In the genomic region with DNA sequence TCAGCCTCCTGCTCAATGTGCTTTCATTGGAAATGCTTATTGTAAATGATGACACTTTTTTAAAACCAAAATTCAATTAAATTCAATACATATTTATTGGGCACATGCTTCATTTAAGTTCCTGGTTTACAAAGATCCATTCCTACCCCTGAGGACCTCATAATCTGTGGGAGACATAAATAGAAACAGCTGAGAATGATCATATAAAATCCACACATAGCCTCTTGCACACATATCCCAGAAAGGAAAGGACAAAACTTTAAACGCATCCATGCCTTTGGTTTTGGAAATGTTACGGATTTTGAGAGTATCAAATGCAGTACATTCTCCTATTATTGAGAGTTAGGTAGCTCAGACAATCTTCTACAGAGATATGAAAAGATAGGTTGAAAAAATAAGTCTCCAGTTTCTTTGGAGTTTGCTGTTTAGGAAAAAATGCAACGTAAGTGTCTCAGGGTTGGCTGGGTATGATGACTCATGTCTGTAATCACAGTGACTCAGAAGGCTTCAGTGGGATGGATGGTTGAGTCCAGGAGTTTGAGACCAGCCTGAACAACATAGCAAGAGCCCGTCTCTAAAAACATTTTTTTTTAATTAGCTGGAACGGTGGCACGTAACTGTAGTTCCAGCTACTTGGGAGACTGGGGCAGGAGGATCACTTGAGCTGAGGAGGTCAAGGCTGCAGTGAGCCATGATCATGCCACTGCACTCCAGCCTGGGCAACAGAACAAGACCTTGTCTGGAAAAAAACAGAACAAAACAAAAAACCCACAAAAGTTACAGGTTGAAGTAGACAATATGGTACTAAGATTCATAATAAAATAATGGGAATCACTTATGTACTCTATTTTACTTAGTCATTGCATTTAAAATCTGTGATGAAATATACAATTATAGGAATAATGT, we compare ENCODE assay signal across 12 cellular contexts. TPM values are rescaled to one million over a fixed set of nuclear protein-coding genes. Genes with fewer than 3 reads are reported as not detected.
DNase-seq lines count a peak whose midpoint lies in the region; ATAC-seq, FAIRE-seq and TF ChIP-seq lines count a peak whose summit lies in the region.
"Had no signal": no experiment of that assay in that cellular context is flagged by ENCODE, and none has a peak within 500 bp of the region (broad histone marks: within the 10 kb centered on the region; RNA-seq: fewer than 3 reads in every experiment).

No MANE protein-coding gene starts in this region.

- no peaks in the 10 kb centered on the region for H3K36me3 Mint-ChIP-seq in activated CD8-positive, alpha-beta T cell treated with anti-CD3 and anti-CD28 coated beads, Interleukin-2, amount 10 ng/mL, durations not matched to agents 7 days and 5 days (ENCODE audit: low read depth)

- no peaks in the 10 kb centered on the region for H3K36me3 ChIP-seq in heart right ventricle

- H3K4me1 ChIP-seq in right cardiac atrium (ENCODE audit: control insufficient read depth, insufficient read depth, low read length): no peaks in the 10 kb centered on the region
- H3K4me1 ChIP-seq in heart right ventricle: peaks cover 0 to 20% (median 11%) of the 10 kb centered on the region in 9 donors

- 53% methylated on average over 6 of the region's 6 CpGs for WGBS in right cardiac atrium
- 61 to 66% methylated on average over 6 of the region's 6 CpGs for WGBS in heart right ventricle, 2 donors

- no peak for ATAC-seq in right cardiac atrium
- ATAC-seq in activated CD8-positive, alpha-beta T cell treated with anti-CD3 and anti-CD28 coated beads, Interleukin-2, amount 10 ng/mL, durations not matched to agents 7 days and 5 days: no peak
- ATAC-seq in heart right ventricle: no peak
- ATAC-seq: left lobe of liver had no signal

- no peak overlapping the region for H3K4me3 Mint-ChIP-seq in activated CD8-positive, alpha-beta T cell treated with anti-CD3 and anti-CD28 coated beads, Interleukin-2, amount 10 ng/mL, durations not matched to agents 7 days and 5 days

- H3K4me1 Mint-ChIP-seq in activated CD8-positive, alpha-beta T cell treated with anti-CD3 and anti-CD28 coated beads, Interleukin-2, amount 10 ng/mL, durations not matched to agents 7 days and 5 days (ENCODE audit: low read depth): peaks cover 28% of the 10 kb centered on the region

- CTCF ChIA-PET in activated CD8-positive, alpha-beta T cell treated with anti-CD3 and anti-CD28 coated beads, Interleukin-2, amount 10 ng/mL, durations not matched to agents 7 days and 5 days (lab: Charles Lee): interaction anchor here (1.1 to 5.6 kb wide), 2 partner anchors 10 to 12 kb away, joined by 3 to 35 read pairs; no protein-coding TSS in a partner anchor

- TF ChIP-seq CTCF in fibroblast of the aortic adventitia (IDR thresholded peaks at IDR 0.05; ENCODE audit: insufficient read depth, low read length) (no peak), heart right ventricle (IDR thresholded peaks at IDR 0.05) (no peak)

- in situ Hi-C loops in SK-MEL-5 (cut with HindIII; ENCODE audit: low pct_unique_long_range_greater_than_20kb, low sequenced_read_pairs): no loop called here

- POLR2A ChIA-PET in activated CD8-positive, alpha-beta T cell treated with anti-CD3 and anti-CD28 coated beads, Interleukin-2, amount 10 ng/mL, durations not matched to agents 7 days and 5 days (lab: Charles Lee): no interaction called here

- H3K27ac ChIP-seq in right cardiac atrium (ENCODE audit: low read length) (no peak overlapping the region), heart right ventricle (peak overlapping the region in 1 of 10 donors; percentile 26)
- H3K27ac ChIP-seq: C4-2B had no signal

- H3K27ac Mint-ChIP-seq in activated CD8-positive, alpha-beta T cell treated with anti-CD3 and anti-CD28 coated beads, Interleukin-2, amount 10 ng/mL, durations not matched to agents 7 days and 5 days: no peak overlapping the region

- no peaks in the 10 kb centered on the region for H3K9me3 Mint-ChIP-seq in activated CD8-positive, alpha-beta T cell treated with anti-CD3 and anti-CD28 coated beads, Interleukin-2, amount 10 ng/mL, durations not matched to agents 7 days and 5 days (ENCODE audit: insufficient read depth)

- H3K9me3 ChIP-seq in right cardiac atrium (ENCODE audit: control insufficient read depth, low read length) (no peaks in the 10 kb centered on the region), heart right ventricle (no peaks in the 10 kb centered on the region)

- intact Hi-C loops in cardiac septum (cut with DNase I) (no loop called here), right cardiac atrium (cut with DNase I) (no loop called here), head of caudate nucleus (cut with DNase I) (loop anchor here (10.0 kb wide), 1 partner anchor 51 kb away; no protein-coding TSS in a partner anchor), heart right ventricle (cut with DNase I) (loop anchor here in 1 of 10 donors (10.0 kb wide), 1 partner anchor 51 kb away; no protein-coding TSS in a partner anchor)

- peak; percentile 17 for DNase-seq in cardiac septum (ENCODE audit: low spot score)
- no peak for DNase-seq in right cardiac atrium
- DNase-seq in SK-MEL-5 (ENCODE audit: low read depth, low spot score): peak; percentile 37
- peak; percentile 92 for DNase-seq in fibroblast of the aortic adventitia (ENCODE audit: low read depth)
- DNase-seq in urothelium cell line (ENCODE audit: low spot score): peak; percentile 85
- no peak for DNase-seq in head of caudate nucleus
- DNase-seq in activated CD8-positive, alpha-beta T cell treated with anti-CD3 and anti-CD28 coated beads, Interleukin-2, amount 10 ng/mL, durations not matched to agents 7 days and 5 days: no peak
- DNase-seq in heart right ventricle: no peak
- DNase-seq: KBM-7; stimulated activated CD4-positive, alpha-beta T cell treated with anti-CD3 and anti-CD28 coated beads, Interleukin-15, amount 100 ng/mL, for 24 hours had no signal

- FAIRE-seq in urothelium cell line (lab: Jason Lieb, UNC): no peak

- H3K4me3 ChIP-seq in right cardiac atrium (ENCODE audit: low read length) (no peak overlapping the region), fibroblast of the aortic adventitia (ENCODE audit: low read depth, low read length) (no peak overlapping the region), heart right ventricle (no peak overlapping the region)

- peaks cover 41% of the 10 kb centered on the region for H3K27me3 Mint-ChIP-seq in activated CD8-positive, alpha-beta T cell treated with anti-CD3 and anti-CD28 coated beads, Interleukin-2, amount 10 ng/mL, durations not matched to agents 7 days and 5 days (ENCODE audit: low read depth)

- H3K27me3 ChIP-seq in right cardiac atrium (ENCODE audit: control insufficient read depth, insufficient read depth) (no peaks in the 10 kb centered on the region), heart right ventricle (peaks cover 0 to 35% (median 10%) of the 10 kb centered on the region in 7 donors)

RNA-seq across cellular contexts. Expression of gene PRELID3A, which starts 3.9 kb away (rescaled TPM):
- 2.9 TPM for total RNA-seq in cardiac septum
- total RNA-seq in right cardiac atrium: 1 to 10 TPM; 1.7 to 3.9 (median 2.0) TPM
- 1.9 TPM for polyA plus RNA-seq in right cardiac atrium
- total RNA-seq in SK-MEL-5 (2014; rRNA removed; shearing (Covaris generic)): 2.0 and 2.5 TPM in 2 replicates
- 3.3 and 5.5 TPM in 2 replicates for polyA plus RNA-seq in SK-MEL-5 (2015; cell fraction: cytosol; rRNA removed)
- 9.8 and 10.7 TPM in 2 replicates for polyA plus RNA-seq in SK-MEL-5 (2015; cell fraction: nucleus; rRNA removed)
- total RNA-seq in fibroblast of the aortic adventitia (ENCODE audit: low replicate concordance): 3.5 and 3.9 TPM in 2 replicates
- 1 to 10 TPM; 4.8 to 6.1 TPM for total RNA-seq in activated CD8-positive, alpha-beta T cell treated with anti-CD3 and anti-CD28 coated beads, Interleukin-2, amount 10 ng/mL, durations not matched to agents 7 days and 5 days
- total RNA-seq in heart right ventricle: 1 to 10 TPM in 6 of 10 donors, under 1 TPM in 4; 0.38 to 2.2 (median 1.4) TPM
- 1 to 10 TPM; 1.5 to 2.4 TPM for polyA plus RNA-seq in heart right ventricle

RNA-seq across cellular contexts. Expression of gene AFG3L2, which starts 26.8 kb away (rescaled TPM):
- total RNA-seq in cardiac septum (110 TPM), right cardiac atrium (10 to 100 TPM; 73.1 to 88.4 (median 80.2) TPM), fibroblast of the aortic adventitia (ENCODE audit: low replicate concordance) (37.3 and 164 TPM in 2 replicates), heart right ventricle (100 to 1,000 TPM; 126 to 176 (median 145) TPM)
- polyA plus RNA-seq in right cardiac atrium (53.3 TPM), heart right ventricle (10 to 100 TPM; 48.1 to 60.4 TPM)
- total RNA-seq in SK-MEL-5 (2014; rRNA removed; shearing (Covaris generic)): 112 and 132 TPM in 2 replicates
- 72.4 and 86.0 TPM in 2 replicates for polyA plus RNA-seq in SK-MEL-5 (2015; cell fraction: cytosol; rRNA removed)
- 48.4 and 49.0 TPM in 2 replicates for polyA plus RNA-seq in SK-MEL-5 (2015; cell fraction: nucleus; rRNA removed)
- 10 to 100 TPM; 40.6 to 44.3 TPM for total RNA-seq in activated CD8-positive, alpha-beta T cell treated with anti-CD3 and anti-CD28 coated beads, Interleukin-2, amount 10 ng/mL, durations not matched to agents 7 days and 5 days

Comparison
In these comparisons a context has a peak if more than half of its experiments do, and no peak if none do; other contexts are left out.
1. DNase-seq: peak in cardiac septum (single experiment), SK-MEL-5 (single experiment), fibroblast of the aortic adventitia (single experiment) and urothelium cell line (single experiment); none in right cardiac atrium (0 of 3), head of caudate nucleus (0 of 42), activated CD8-positive, alpha-beta T cell treated with anti-CD3 and anti-CD28 coated beads, Interleukin-2, amount 10 ng/mL, durations not matched to agents 7 days and 5 days (single experiment) and heart right ventricle (0 of 2).